ENCODE assay signal across 8 cellular contexts in genomic region chr4:1201851-1202525, GRCh38. TPM values are rescaled to one million over a fixed set of nuclear protein-coding genes. Genes with fewer than 3 reads are reported as not detected.
A peak's percentile ranks its signal among the peaks of the same experiment; 100 is the strongest.
DNase-seq lines count a peak whose midpoint lies in the region; ATAC-seq and TF ChIP-seq lines count a peak whose summit lies in the region.

No MANE protein-coding gene starts in this region.

- 93 to 96% methylated on average over 24 to 26 of the region's 26 CpGs for WGBS in endodermal cell (ENCODE audit: insufficient coverage in 1 of 2, insufficient read length in 1 of 2), 2 experiments

- no peak overlapping the region for H3K27ac ChIP-seq in endodermal cell (ENCODE audit: low read depth, low read length)
- H3K27ac ChIP-seq in upper lobe of right lung, result peak overlapping the region; percentile 83

- H3K4me3 ChIP-seq in endodermal cell (ENCODE audit: low read length) (no peak overlapping the region), upper lobe of right lung (peak overlapping the region; percentile 36)

- H3K9me3 Mint-ChIP-seq in endodermal cell (no peaks in the 10 kb centered on the region), progenitor cell of endocrine pancreas (ENCODE audit: low read depth) (no peaks in the 10 kb centered on the region)

- H3K4me1 Mint-ChIP-seq in endodermal cell (no peaks in the 10 kb centered on the region), progenitor cell of endocrine pancreas (ENCODE audit: low read depth) (no peaks in the 10 kb centered on the region)

- peak; percentile 39 for ATAC-seq in HG03135 (IDR thresholded peaks at IDR 0.05; ENCODE audit: unreplicated experiment)
- ATAC-seq in upper lobe of right lung, result peak; percentile 68

- intact Hi-C loops in upper lobe of right lung (cut with DNase I), result no loop called here

- TF ChIP-seq CTCF in endodermal cell (conservative IDR thresholded peaks at IDR 0.05) (no peak), progenitor cell of endocrine pancreas (IDR thresholded peaks at IDR 0.05; ENCODE audit: unreplicated experiment) (no peak), upper lobe of right lung (IDR thresholded peaks at IDR 0.05) (no peak)

- H3K36me3 Mint-ChIP-seq in endodermal cell (ENCODE audit: low read depth), result no peaks in the 10 kb centered on the region
- peaks cover 1% of the 10 kb centered on the region for H3K36me3 Mint-ChIP-seq in progenitor cell of endocrine pancreas (ENCODE audit: insufficient read depth)

- H3K27me3 ChIP-seq in endodermal cell (ENCODE audit: control insufficient read depth, insufficient read depth, low read length, poor library complexity, severe bottlenecking) (no peaks in the 10 kb centered on the region), upper lobe of right lung (no peaks in the 10 kb centered on the region)

- DNase-seq in ELR (ENCODE audit: low read depth) (peak; percentile 75), endodermal cell (peak; percentile 30), progenitor cell of endocrine pancreas (ENCODE audit: low spot score, unreplicated experiment) (no peak), upper lobe of right lung (peak; percentile 75), SHP77 (lab: John Stamatoyannopoulos, UW) (no peak), NCI-H2029 treated with DMSO at 0.1 percent for 48 hours (lab: John Stamatoyannopoulos, UW) (no peak)
- DNase-seq in activated CD4-positive, alpha-beta T cell treated with anti-CD3 and anti-CD28 coated beads, Interleukin-2, amount 50 U/mL, for 1 hour, result peak; percentile 83

- H3K9ac ChIP-seq in endodermal cell (ENCODE audit: extremely low read depth, low read length, poor library complexity, severe bottlenecking), result no peak overlapping the region

- no peaks in the 10 kb centered on the region for H3K36me3 ChIP-seq in endodermal cell (ENCODE audit: control insufficient read depth, insufficient read depth, low read length)
- H3K36me3 ChIP-seq in upper lobe of right lung, result no peaks in the 10 kb centered on the region

- H3K4me3 Mint-ChIP-seq in endodermal cell, result no peak overlapping the region
- no peak overlapping the region for H3K4me3 Mint-ChIP-seq in progenitor cell of endocrine pancreas (ENCODE audit: low read depth)

- H3K9me3 ChIP-seq in endodermal cell (ENCODE audit: control insufficient read depth, low read length), result no peaks in the 10 kb centered on the region
- no peaks in the 10 kb centered on the region for H3K9me3 ChIP-seq in upper lobe of right lung

- H3K27me3 Mint-ChIP-seq in endodermal cell (ENCODE audit: insufficient read depth) (peaks cover 2% of the 10 kb centered on the region), progenitor cell of endocrine pancreas (peaks cover 17% of the 10 kb centered on the region)

- peak overlapping the region; percentile 9 for H3K27ac Mint-ChIP-seq in endodermal cell
- peak overlapping the region; percentile 45 for H3K27ac Mint-ChIP-seq in progenitor cell of endocrine pancreas

- H3K4me1 ChIP-seq in endodermal cell (ENCODE audit: control insufficient read depth, insufficient read depth, low read length) (no peaks in the 10 kb centered on the region), upper lobe of right lung (peaks cover 35% of the 10 kb centered on the region)

RNA-seq across cellular contexts. Expression of gene SPON2, which starts 29.6 kb away (rescaled TPM):
- total RNA-seq in endodermal cell, result 1 to 10 TPM; 1.4 to 2.6 TPM
- 8.4 TPM for polyA plus RNA-seq in endodermal cell (2013, experiment 1 of 2)
- 5.3 TPM for polyA plus RNA-seq in endodermal cell (2013, experiment 2 of 2)
- 1.9 and 2.2 TPM in 2 replicates for total RNA-seq in progenitor cell of endocrine pancreas
- total RNA-seq in upper lobe of right lung, result 43.9 TPM

RNA-seq across cellular contexts. Expression of gene CTBP1, which starts 46.9 kb away (rescaled TPM):
- 100 to 1,000 TPM; 181 to 189 TPM for total RNA-seq in endodermal cell
- polyA plus RNA-seq in endodermal cell (2013, experiment 1 of 2), result 145 TPM
- 147 TPM for polyA plus RNA-seq in endodermal cell (2013, experiment 2 of 2)
- total RNA-seq in progenitor cell of endocrine pancreas, result 199 and 204 TPM in 2 replicates
- 169 TPM for total RNA-seq in upper lobe of right lung

Comparison
In these comparisons a context has a peak if more than half of its experiments do, and no peak if none do; other contexts are left out.
1. DNase-seq: peak in ELR (single experiment), activated CD4-positive, alpha-beta T cell treated with anti-CD3 and anti-CD28 coated beads, Interleukin-2, amount 50 U/mL, for 1 hour (single experiment), endodermal cell (single experiment) and upper lobe of right lung (single experiment); none in progenitor cell of endocrine pancreas (single experiment), SHP77 (0 of 2) and NCI-H2029 treated with DMSO at 0.1 percent for 48 hours (single experiment).
2. RNA of gene SPON2, which starts 29.6 kb away (total RNA-seq): 43.9 TPM in upper lobe of right lung (single experiment); 1.4 to 2.6 TPM in endodermal cell and 1.9 to 2.2 TPM in progenitor cell of endocrine pancreas; every median in the first group is over 10 times any median in the second.